In the genomic region with DNA sequence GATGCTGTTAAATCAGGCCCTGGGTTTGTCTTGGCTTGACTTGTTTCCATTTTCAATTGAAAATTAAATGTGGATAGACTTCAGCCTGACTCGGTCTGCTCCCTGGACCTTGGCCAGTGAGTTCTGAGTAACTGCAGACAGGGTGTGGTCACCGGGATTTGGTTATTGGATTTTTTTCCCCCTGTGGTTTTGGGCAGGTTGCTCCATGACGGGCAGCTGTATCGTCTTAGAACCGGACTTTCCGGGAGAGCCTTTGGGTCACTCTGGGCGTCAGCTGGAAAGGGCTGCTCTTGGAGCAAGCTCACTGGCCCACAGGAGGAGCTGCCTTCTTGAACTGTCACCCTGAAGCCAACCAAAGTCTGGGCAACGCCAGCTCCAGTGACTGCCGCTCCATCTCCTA, we compare ENCODE assay signal across 14 cellular contexts.
DNase-seq lines count a peak whose midpoint lies in the region; TF ChIP-seq lines count a peak whose summit lies in the region.
"Had no signal": no experiment of that assay in that cellular context is flagged by ENCODE, and none has a peak within 500 bp of the region (broad histone marks: within the 10 kb centered on the region; RNA-seq: fewer than 3 reads in every experiment).

No MANE protein-coding gene starts in this region.

- no peak overlapping the region for H3K4me3 Mint-ChIP-seq in CD4-positive, alpha-beta memory T cell
- H3K4me3 Mint-ChIP-seq: activated CD4-positive, alpha-beta T cell treated with anti-CD3 and anti-CD28 coated beads, Interleukin-2, amount 10 ng/mL, durations not matched to agents 7 days and 5 days; CD4-positive, CD25-positive, alpha-beta regulatory T cell; stimulated activated naive CD8-positive, alpha-beta T cell treated with anti-CD3 and anti-CD28 coated beads, Interleukin-15, Interleukin-2, amounts not matched to agents 100 ng/mL and 50 ng/mL, for 24 hours had no signal

- no peaks in the 10 kb centered on the region for H3K9me3 Mint-ChIP-seq in CD4-positive, alpha-beta memory T cell
- H3K9me3 Mint-ChIP-seq: activated CD4-positive, alpha-beta T cell treated with anti-CD3 and anti-CD28 coated beads, Interleukin-2, amount 10 ng/mL, durations not matched to agents 7 days and 5 days; CD4-positive, CD25-positive, alpha-beta regulatory T cell; stimulated activated naive CD8-positive, alpha-beta T cell treated with anti-CD3 and anti-CD28 coated beads, Interleukin-15, Interleukin-2, amounts not matched to agents 100 ng/mL and 50 ng/mL, for 24 hours had no signal

- H3K27me3 ChIP-seq in esophagus squamous epithelium (peaks cover 0 to 32% (median 0%) of the 10 kb centered on the region in 4 donors), osteoblast (ENCODE audit: insufficient read depth, low read length) (no peaks in the 10 kb centered on the region)
- H3K27me3 ChIP-seq in CD4-positive, alpha-beta memory T cell (ENCODE audit: insufficient read depth, low read length) = no peaks in the 10 kb centered on the region

- intact Hi-C loops in esophagus squamous epithelium (cut with DNase I) = loop anchor here (10.0 kb wide), 1 partner anchor 661 kb away; no protein-coding TSS in a partner anchor
- intact Hi-C loops in CD4-positive, alpha-beta memory T cell (cut with micrococcal nuclease) = loop anchor here (2.0 kb wide), 1 partner anchor 1369 kb away; no protein-coding TSS in a partner anchor

- H3K27ac ChIP-seq in esophagus squamous epithelium (peak overlapping the region in 3 of 4 donors; percentile 5 to 51 (median 41)), osteoblast (ENCODE audit: low read depth, low read length) (peak overlapping the region; percentile 52)
- H3K27ac ChIP-seq in CD4-positive, alpha-beta memory T cell (ENCODE audit: low read depth, low read length) = no peak overlapping the region

- CTCF ChIA-PET in CD4-positive, alpha-beta memory T cell (lab: Charles Lee; ENCODE audit: partially characterized antibody) = interaction anchor here (0.8 to 5.5 kb wide), 7 partner anchors 43 to 1099 kb away, joined by 3 to 66 read pairs (median 13); no protein-coding TSS in a partner anchor

- no peak overlapping the region for H3K4me3 ChIP-seq in esophagus squamous epithelium
- H3K4me3 ChIP-seq in osteoblast (ENCODE audit: insufficient read depth, low read length) = no peak overlapping the region
- no peak overlapping the region for H3K4me3 ChIP-seq in CD4-positive, alpha-beta memory T cell (ENCODE audit: low read length in 2 of 2)
- H3K4me3 ChIP-seq: HAP-1 had no signal

- no peaks in the 10 kb centered on the region for H3K36me3 Mint-ChIP-seq in CD4-positive, alpha-beta memory T cell
- H3K36me3 Mint-ChIP-seq: CD4-positive, CD25-positive, alpha-beta regulatory T cell had no signal

- H3K9me3 ChIP-seq in esophagus squamous epithelium = no peaks in the 10 kb centered on the region
- no peaks in the 10 kb centered on the region for H3K9me3 ChIP-seq in osteoblast (ENCODE audit: low read depth, low read length)
- no peaks in the 10 kb centered on the region for H3K9me3 ChIP-seq in CD4-positive, alpha-beta memory T cell (ENCODE audit: control insufficient read depth in 1 of 2, low read length in 2 of 2)
- H3K9me3 ChIP-seq: HAP-1 had no signal

- POLR2A ChIA-PET in CD4-positive, alpha-beta memory T cell (lab: Charles Lee; ENCODE audit: partially characterized antibody) = no interaction called here

- 28 to 64% methylated on average over 4 to 8 of the region's 9 CpGs for WGBS in esophagus squamous epithelium, 2 donors

- H3K4me1 ChIP-seq in esophagus squamous epithelium (peaks cover 3 to 33% (median 15%) of the 10 kb centered on the region in 3 donors), osteoblast (ENCODE audit: insufficient read depth, low read length) (peaks cover 13% of the 10 kb centered on the region)
- H3K4me1 ChIP-seq in CD4-positive, alpha-beta memory T cell (ENCODE audit: insufficient read depth, low read length) = peaks cover 8% of the 10 kb centered on the region

- H3K36me3 ChIP-seq in esophagus squamous epithelium (no peaks in the 10 kb centered on the region), osteoblast (ENCODE audit: insufficient read depth, low read length) (no peaks in the 10 kb centered on the region)
- H3K36me3 ChIP-seq in CD4-positive, alpha-beta memory T cell (ENCODE audit: insufficient read depth, low read length) = no peaks in the 10 kb centered on the region
- H3K36me3 ChIP-seq: HAP-1 had no signal

- H3K4me2 ChIP-seq in osteoblast (ENCODE audit: insufficient read depth, low read length) = peak overlapping the region; percentile 5

- H3K27me3 Mint-ChIP-seq in CD4-positive, alpha-beta memory T cell = peaks cover 9 to 10% of the 10 kb centered on the region in 2 donors

- DNase-seq in Caki2 (ENCODE audit: low read depth) = peak; percentile 55
- peak; percentile 2 for DNase-seq in RKO (ENCODE audit: low spot score)
- DNase-seq in esophagus squamous epithelium (lab: John Stamatoyannopoulos, UW) = no peak
- peak; percentile 82 for DNase-seq in osteoblast (ENCODE audit: insufficient read length, low spot score, missing footprints)
- no peak for DNase-seq in CD4-positive, alpha-beta memory T cell
- no peak for DNase-seq in NCI-H1694 (lab: John Stamatoyannopoulos, UW)
- no peak for DNase-seq in GM10266 (ENCODE audit: extremely low spot score)
- DNase-seq in NCI-H2029 treated with DMSO at 0.1 percent for 48 hours (lab: John Stamatoyannopoulos, UW) = no peak
- DNase-seq: activated CD4-positive, alpha-beta T cell treated with anti-CD3 and anti-CD28 coated beads, Interleukin-2, amount 10 ng/mL, durations not matched to agents 7 days and 5 days; CD4-positive, CD25-positive, alpha-beta regulatory T cell; effector CD8-positive, alpha-beta T cell; NCI-H524 treated with DMSO at 0.1 percent for 48 hours had no signal

- H3K27ac Mint-ChIP-seq in CD4-positive, alpha-beta memory T cell = no peak overlapping the region
- H3K27ac Mint-ChIP-seq: activated CD4-positive, alpha-beta T cell treated with anti-CD3 and anti-CD28 coated beads, Interleukin-2, amount 10 ng/mL, durations not matched to agents 7 days and 5 days; CD4-positive, CD25-positive, alpha-beta regulatory T cell; stimulated activated naive CD8-positive, alpha-beta T cell treated with anti-CD3 and anti-CD28 coated beads, Interleukin-15, Interleukin-2, amounts not matched to agents 100 ng/mL and 50 ng/mL, for 24 hours had no signal

- H2AFZ ChIP-seq in osteoblast (ENCODE audit: low read length) = no peak overlapping the region

- peaks cover 0 to 4% (median 2%) of the 10 kb centered on the region in 4 donors for H3K4me1 Mint-ChIP-seq in CD4-positive, alpha-beta memory T cell

- H4K20me1 ChIP-seq in osteoblast (ENCODE audit: insufficient read depth, low read length) = no peaks in the 10 kb centered on the region

- no peaks in the 10 kb centered on the region for H3K79me2 ChIP-seq in osteoblast (ENCODE audit: insufficient read depth, low read length)

- in situ Hi-C loops in Caki2 (cut with HindIII; ENCODE audit: low pct_unique_long_range_greater_than_20kb, low sequenced_read_pairs) = no loop called here

- TF ChIP-seq CTCF in esophagus squamous epithelium (IDR thresholded peaks at IDR 0.05) (no peak), osteoblast (IDR thresholded peaks at IDR 0.05; ENCODE audit: extremely low read depth, low read depth, low read length) (no peak), GM10266 (IDR thresholded peaks at IDR 0.05; ENCODE audit: control insufficient read depth, insufficient read depth, low read depth, missing control alignments) (no peak)

- no peak for TF ChIP-seq POLR2A in esophagus squamous epithelium (IDR thresholded peaks at IDR 0.05)

Comparison
In these comparisons a context has a peak if more than half of its experiments do, and no peak if none do; other contexts are left out.
1. DNase-seq: peak in Caki2 (single experiment), RKO (single experiment) and osteoblast (single experiment); none in esophagus squamous epithelium (single experiment), CD4-positive, alpha-beta memory T cell (0 of 5), NCI-H1694 (single experiment), GM10266 (single experiment) and NCI-H2029 treated with DMSO at 0.1 percent for 48 hours (single experiment).